Comparison of ENCODE assay signal across 8 cellular contexts in genomic region chr9:91424403-91425176, GRCh38. TPM values are rescaled to one million over a fixed set of nuclear protein-coding genes. Genes with fewer than 3 reads are reported as not detected.
DNase-seq lines count a peak whose midpoint lies in the region; ATAC-seq and TF ChIP-seq lines count a peak whose summit lies in the region.

No MANE protein-coding gene starts in this region.

- peak; percentile 14 for ATAC-seq in HG03342 (IDR thresholded peaks at IDR 0.05; ENCODE audit: unreplicated experiment)
- ATAC-seq in activated naive CD8-positive, alpha-beta T cell treated with anti-CD3 and anti-CD28 coated beads, Interleukin-2, amount 10 ng/mL, durations not matched to agents 7 days and 5 days (ENCODE audit: low read depth) = peak; percentile 15
- peak; percentile 69 for ATAC-seq in omental fat pad (ENCODE audit: low FRiP score)

- H3K4me3 Mint-ChIP-seq in activated naive CD8-positive, alpha-beta T cell treated with anti-CD3 and anti-CD28 coated beads, Interleukin-2, amount 10 ng/mL, durations not matched to agents 7 days and 5 days = peak overlapping the region; percentile 87

- peak overlapping the region; percentile 85 for H3K4me3 ChIP-seq in SJSA1
- peak overlapping the region; percentile 55 to 89 (median 57) for H3K4me3 ChIP-seq in thyroid gland (replicated peaks in 1 of 3)

- peaks cover 45% of the 10 kb centered on the region for H3K4me1 Mint-ChIP-seq in activated naive CD8-positive, alpha-beta T cell treated with anti-CD3 and anti-CD28 coated beads, Interleukin-2, amount 10 ng/mL, durations not matched to agents 7 days and 5 days

- H3K27ac ChIP-seq in SJSA1 = peak overlapping the region; percentile 70
- H3K27ac ChIP-seq in thyroid gland = peak overlapping the region; percentile 95 to 99 (median 96)

- intact Hi-C loops in head of caudate nucleus (cut with DNase I) (loop anchor here (5.0 to 10.0 kb wide), 5 partner anchors 62 to 510 kb away; partner anchors contain the start of gene AUH), thyroid gland (cut with DNase I) (loop anchor here (5.0 to 10.0 kb wide), 3 partner anchors 230 to 507 kb away; no protein-coding TSS in a partner anchor)

- peak in 1 of 3 donors; percentile 7 for TF ChIP-seq CTCF in omental fat pad (IDR thresholded peaks at IDR 0.05)
- TF ChIP-seq CTCF in thyroid gland (IDR thresholded peaks at IDR 0.05) = peak in 4 of 6 experiments; percentile 5 to 25 (median 12)

- H3K9me3 ChIP-seq in SJSA1 (replicated peaks) = no peaks in the 10 kb centered on the region
- H3K9me3 ChIP-seq in thyroid gland = no peaks in the 10 kb centered on the region

- H3K36me3 Mint-ChIP-seq in activated naive CD8-positive, alpha-beta T cell treated with anti-CD3 and anti-CD28 coated beads, Interleukin-2, amount 10 ng/mL, durations not matched to agents 7 days and 5 days = peaks cover 10% of the 10 kb centered on the region

- POLR2A ChIA-PET in activated naive CD8-positive, alpha-beta T cell treated with anti-CD3 and anti-CD28 coated beads, Interleukin-2, amount 10 ng/mL, durations not matched to agents 7 days and 5 days (lab: Charles Lee) = interaction anchor here (0.8 to 4.0 kb wide), 13 partner anchors 9 to 509 kb away, joined by 3 to 20 read pairs (median 5); partner anchors contain the start of gene AUH

- H3K36me3 ChIP-seq in SJSA1 (peaks cover 3% of the 10 kb centered on the region; the same call in 1 of the 2 replicates), thyroid gland (no peaks in the 10 kb centered on the region)

- DNase-seq in NCI-H2107 treated with DMSO at 0.1 percent for 48 hours (lab: John Stamatoyannopoulos, UW; ENCODE audit: unreplicated experiment) (peak; percentile 11), NCI-H2107 (lab: John Stamatoyannopoulos, UW) (no peak), SJSA1 (ENCODE audit: low read depth in 1 of 2, low spot score in 2 of 2) (peak; percentile 62 to 65), head of caudate nucleus (peak; percentile 64 to 92 (median 78)), omental fat pad (ENCODE audit: low spot score) (peak; percentile 87), thyroid gland (peak; percentile 80 to 81)
- peak; percentile 75 for DNase-seq in activated naive CD8-positive, alpha-beta T cell treated with anti-CD3 and anti-CD28 coated beads, Interleukin-2, amount 10 ng/mL, durations not matched to agents 7 days and 5 days

- no peaks in the 10 kb centered on the region for H3K27me3 ChIP-seq in SJSA1 (replicated peaks)
- no peaks in the 10 kb centered on the region for H3K27me3 ChIP-seq in thyroid gland

- no peaks in the 10 kb centered on the region for H3K9me3 Mint-ChIP-seq in activated naive CD8-positive, alpha-beta T cell treated with anti-CD3 and anti-CD28 coated beads, Interleukin-2, amount 10 ng/mL, durations not matched to agents 7 days and 5 days

- H3K27ac Mint-ChIP-seq in activated naive CD8-positive, alpha-beta T cell treated with anti-CD3 and anti-CD28 coated beads, Interleukin-2, amount 10 ng/mL, durations not matched to agents 7 days and 5 days = peak overlapping the region; percentile 81

- H3K27me3 Mint-ChIP-seq in activated naive CD8-positive, alpha-beta T cell treated with anti-CD3 and anti-CD28 coated beads, Interleukin-2, amount 10 ng/mL, durations not matched to agents 7 days and 5 days = peaks cover 9% of the 10 kb centered on the region

- H3K4me1 ChIP-seq in SJSA1 (replicated peaks) = peaks cover 38% of the 10 kb centered on the region
- peaks cover 14 to 24% of the 10 kb centered on the region in 2 donors for H3K4me1 ChIP-seq in thyroid gland

- TF ChIP-seq POLR2A in thyroid gland (IDR thresholded peaks at IDR 0.05) = peak in 1 of 2 donors; percentile 26

- WGBS in thyroid gland, 2 donors = 2 to 8% methylated on average over 26 to 62 of the region's 67 CpGs

RNA-seq across cellular contexts. Expression of gene NFIL3, which starts 1.0 kb away (rescaled TPM):
- 6.2 and 9.0 TPM in 2 replicates for total RNA-seq in SJSA1 (2014; rRNA removed; shearing (Covaris generic))
- 10 to 100 TPM; 18.5 to 19.2 TPM for total RNA-seq in activated naive CD8-positive, alpha-beta T cell treated with anti-CD3 and anti-CD28 coated beads, Interleukin-2, amount 10 ng/mL, durations not matched to agents 7 days and 5 days
- total RNA-seq in omental fat pad (100 to 1,000 TPM in 2 of 4 donors, 10 to 100 TPM in 2; 51.9 to 247 (median 111) TPM), thyroid gland (10 to 100 TPM; 13.9 to 38.6 (median 22.7) TPM)

Comparison
In these comparisons a context has a peak if more than half of its experiments do, and no peak if none do; other contexts are left out.
1. ATAC-seq: peak in every context shown above with its lines; median percentile 69 in omental fat pad; 15 in activated naive CD8-positive, alpha-beta T cell treated with anti-CD3 and anti-CD28 coated beads, Interleukin-2, amount 10 ng/mL, durations not matched to agents 7 days and 5 days; 14 in HG03342.